In genomic region chr15:70956596-70956995, GRCh38 we compare ENCODE assay signal across 30 cellular contexts.
"Had no signal": no experiment of that assay in that cellular context is flagged by ENCODE, and none has a peak within 500 bp of the region (broad histone marks: within the 10 kb centered on the region; RNA-seq: fewer than 3 reads in every experiment).

No MANE protein-coding gene starts in this region.

- DNase-seq: activated CD4-positive, alpha-beta T cell treated with anti-CD3 and anti-CD28 coated beads for 4 hours; activated CD4-positive, alpha-beta T cell treated with anti-CD3 and anti-CD28 coated beads, Interleukin-2, amount 50 U/mL, for 4 hours; activated naive CD4-positive, alpha-beta T cell; activated T-cell treated with anti-CD3 and anti-CD28 coated beads for 4 hours; activated T-cell treated with anti-CD3 and anti-CD28 coated beads, Interleukin-2, amount 50 U/mL, for 72 hours; adrenal gland; aorta; cerebellar nuclear complex; gastrocnemius medialis; glutamatergic neuron; islet precursor cell; left ventricle myocardium inferior; mucosa of descending colon; right lobe of liver; stimulated activated CD4-positive, alpha-beta T cell treated with anti-CD3 and anti-CD28 coated beads, Interleukin-4, amount 100 ng/mL, for 24 hours; T-helper 9 cell; trophoblast cell had no signal

- H3K9me3 Mint-ChIP-seq: stimulated activated naive CD8-positive, alpha-beta T cell treated with anti-CD3 and anti-CD28 coated beads, Interleukin-15, Interleukin-2, amounts not matched to agents 100 ng/mL and 50 ng/mL, for 24 hours; T-helper 1 cell treated with Interleukin-12 subunit alpha and Interleukin-12 subunit beta and Interleukin-4 antibody, amounts not matched to agents 30 μg/mL and 1 μg/mL, for 36 hours had no signal

- H3K27me3 Mint-ChIP-seq: brain had no signal

- H3K4me3 Mint-ChIP-seq: activated naive CD8-positive, alpha-beta T cell; activated T-cell treated with anti-CD3 and anti-CD28 coated beads, Interleukin-2, amount 50 U/mL, for 72 hours; brain; natural killer cell treated with Interleukin-12 subunit alpha and Interleukin-12 subunit beta and Interleukin-15 and Interleukin-18, amount 100 ng/mL, for 72 hours; stimulated activated effector memory CD8-positive, alpha-beta T cell treated with anti-CD3 and anti-CD28 coated beads, Interleukin-12 subunit alpha, Interleukin-12 subunit beta, amount 100 ng/mL, for 72 hours; stimulated activated naive CD8-positive, alpha-beta T cell treated with anti-CD3 and anti-CD28 coated beads, Interleukin-15, Interleukin-2, amounts not matched to agents 100 ng/mL and 50 ng/mL, for 24 hours; T-helper 1 cell treated with Interleukin-12 subunit alpha and Interleukin-12 subunit beta and Interleukin-4 antibody, amounts not matched to agents 30 μg/mL and 1 μg/mL, for 36 hours had no signal

- H3K4me3 ChIP-seq: adrenal gland, cardiac muscle cell, coronary artery, gastrocnemius medialis, left ventricle myocardium inferior, mucosa of descending colon, right lobe of liver, skin epidermis, thoracic aorta had no signal

- H3K4me1 Mint-ChIP-seq: brain; stimulated activated effector memory CD8-positive, alpha-beta T cell treated with anti-CD3 and anti-CD28 coated beads, Interleukin-12 subunit alpha, Interleukin-12 subunit beta, amount 100 ng/mL, for 72 hours had no signal

- H3K27ac Mint-ChIP-seq: activated naive CD8-positive, alpha-beta T cell; activated T-cell treated with anti-CD3 and anti-CD28 coated beads, Interleukin-2, amount 50 U/mL, for 72 hours; brain; natural killer cell treated with Interleukin-12 subunit alpha and Interleukin-12 subunit beta and Interleukin-15 and Interleukin-18, amount 100 ng/mL, for 72 hours; stimulated activated effector memory CD8-positive, alpha-beta T cell treated with anti-CD3 and anti-CD28 coated beads, Interleukin-12 subunit alpha, Interleukin-12 subunit beta, amount 100 ng/mL, for 72 hours; stimulated activated naive CD8-positive, alpha-beta T cell treated with anti-CD3 and anti-CD28 coated beads, Interleukin-15, Interleukin-2, amounts not matched to agents 100 ng/mL and 50 ng/mL, for 24 hours; T-helper 1 cell treated with Interleukin-12 subunit alpha and Interleukin-12 subunit beta and Interleukin-4 antibody, amounts not matched to agents 30 μg/mL and 1 μg/mL, for 36 hours had no signal

- FAIRE-seq: endothelial cell of umbilical vein, TTC549, urothelium cell line had no signal

- H3K36me3 Mint-ChIP-seq: activated naive CD8-positive, alpha-beta T cell; natural killer cell treated with Interleukin-12 subunit alpha and Interleukin-12 subunit beta and Interleukin-15 and Interleukin-18, amount 100 ng/mL, for 72 hours; stimulated activated effector memory CD8-positive, alpha-beta T cell treated with anti-CD3 and anti-CD28 coated beads, Interleukin-12 subunit alpha, Interleukin-12 subunit beta, amount 100 ng/mL, for 72 hours had no signal
